Comparison of ENCODE assay signal across 8 cellular contexts in the genomic region with DNA sequence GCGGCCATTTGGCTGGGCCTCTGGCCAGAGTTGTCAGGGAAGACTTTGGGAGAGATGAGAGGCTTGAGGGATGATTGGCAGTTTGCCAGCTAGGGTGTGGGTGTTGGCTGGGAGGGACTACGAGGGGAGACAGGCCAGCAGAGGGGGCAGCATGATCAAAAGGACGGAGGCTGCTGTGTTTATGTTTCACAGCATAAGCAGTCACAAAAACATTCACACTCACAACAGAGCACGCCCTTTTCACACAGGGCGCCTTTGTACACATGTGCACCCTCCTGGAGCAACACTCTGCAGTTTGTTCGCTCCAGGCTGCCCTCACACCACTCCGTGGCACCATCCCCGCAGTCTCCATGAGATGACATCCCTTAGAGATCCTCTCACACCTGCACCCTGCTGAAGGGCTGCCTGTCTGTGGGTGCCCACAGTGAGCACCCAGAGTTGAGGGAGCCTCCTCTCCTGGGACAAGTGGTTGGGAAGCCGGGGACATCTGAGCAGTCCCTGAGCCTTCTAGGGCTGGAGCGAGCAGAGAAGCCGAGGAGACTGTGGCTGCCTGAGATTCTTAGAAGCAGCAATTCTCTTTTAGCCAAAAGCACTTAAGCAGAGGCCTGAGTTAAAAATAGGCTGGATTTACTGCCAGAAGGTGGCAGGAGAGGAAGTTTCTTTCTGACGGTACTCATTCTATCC. TPM values are rescaled to one million over a fixed set of nuclear protein-coding genes. Genes with fewer than 3 reads are reported as not detected.
DNase-seq lines count a peak whose midpoint lies in the region; ATAC-seq and TF ChIP-seq lines count a peak whose summit lies in the region.

No MANE protein-coding gene starts in this region.

- peaks cover 15 to 48% of the 10 kb centered on the region in 2 experiments for H3K27me3 ChIP-seq in mesenchymal stem cell (ENCODE audit: control insufficient read depth in 1 of 2, insufficient read depth in 1 of 2, low read length in 2 of 2)

- no peak overlapping the region for H4K8ac ChIP-seq in mesenchymal stem cell (ENCODE audit: low read length)

- H3K4ac ChIP-seq in mesenchymal stem cell (ENCODE audit: low read depth in 1 of 2, low read length in 2 of 2), result no peak overlapping the region

- ATAC-seq in HG02759 (IDR thresholded peaks at IDR 0.05; ENCODE audit: unreplicated experiment), result no peak

- H3K4me2 ChIP-seq in mesenchymal stem cell (ENCODE audit: low read length, poor library complexity, severe bottlenecking), result no peak overlapping the region

- no peak overlapping the region for H2BK5ac ChIP-seq in mesenchymal stem cell (ENCODE audit: low read depth, low read length, poor library complexity, severe bottlenecking)

- H3K36me3 ChIP-seq in mesenchymal stem cell (ENCODE audit: control insufficient read depth in 1 of 2, insufficient read depth in 2 of 2, low read depth in 1 of 2, low read length in 2 of 2), result no peaks in the 10 kb centered on the region

- H3K18ac ChIP-seq in mesenchymal stem cell (ENCODE audit: low read depth in 1 of 2, low read length in 2 of 2), result no peak overlapping the region

- H3K79me1 ChIP-seq in mesenchymal stem cell (replicated peaks; ENCODE audit: low read length, poor library complexity, severe bottlenecking), result no peaks in the 10 kb centered on the region

- DNase-seq in AG20443 (ENCODE audit: low spot score) (peak; percentile 46), HCEC 1CT (peak; percentile 43), NOMO-1 treated with DMSO at 0.1 percent for 48 hours (lab: John Stamatoyannopoulos, UW; ENCODE audit: unreplicated experiment) (peak; percentile 62), choroid plexus epithelial cell (ENCODE audit: low read depth) (peak; percentile 76), mesenchymal stem cell (peak; percentile 61), epidermal melanocyte (ENCODE audit: insufficient read length, low spot score) (no peak), GM20000 (ENCODE audit: low spot score) (no peak)

- peaks cover 10% of the 10 kb centered on the region for H3K4me1 ChIP-seq in mesenchymal stem cell (ENCODE audit: control insufficient read depth, insufficient read depth, low read depth, low read length)

- H2AFZ ChIP-seq in mesenchymal stem cell (ENCODE audit: low read depth, low read length), result no peak overlapping the region

- H2BK120ac ChIP-seq in mesenchymal stem cell (ENCODE audit: low read depth, low read length), result no peak overlapping the region

- H3K23ac ChIP-seq in mesenchymal stem cell (ENCODE audit: low read length in 2 of 2), result no peak overlapping the region

- H4K91ac ChIP-seq in mesenchymal stem cell (ENCODE audit: low read length), result peak overlapping the region; percentile 4

- no peak overlapping the region for H3K14ac ChIP-seq in mesenchymal stem cell (ENCODE audit: low read length in 2 of 2)

- H3K4me3 ChIP-seq in choroid plexus epithelial cell (ENCODE audit: low read depth, low read length) (no peak overlapping the region), mesenchymal stem cell (ENCODE audit: insufficient read depth in 1 of 2, low read depth in 1 of 2, low read length in 2 of 2) (peak overlapping the region in 1 of 2 experiments; percentile 40)

- no peak overlapping the region for H2BK12ac ChIP-seq in mesenchymal stem cell (ENCODE audit: low read length in 2 of 2)

- no peak overlapping the region for H2BK15ac ChIP-seq in mesenchymal stem cell (ENCODE audit: low read depth, poor library complexity, severe bottlenecking)

- no peak overlapping the region for H3K27ac ChIP-seq in mesenchymal stem cell (ENCODE audit: low read length, poor library complexity, severe bottlenecking)

- 40% methylated on average over 11 of the region's 12 CpGs for WGBS in mesenchymal stem cell

- H3K9ac ChIP-seq in mesenchymal stem cell (ENCODE audit: low read length), result no peak overlapping the region

- H3K9me3 ChIP-seq in mesenchymal stem cell (ENCODE audit: control insufficient read depth, low read length), result no peaks in the 10 kb centered on the region

- TF ChIP-seq CTCF in choroid plexus epithelial cell (conservative IDR thresholded peaks at IDR 0.05; ENCODE audit: low read depth, low read length) (peak; percentile 69), GM20000 (IDR thresholded peaks at IDR 0.05; ENCODE audit: extremely low read depth, missing control alignments) (no peak)

- no peak overlapping the region for H2AK5ac ChIP-seq in mesenchymal stem cell (ENCODE audit: low read length, severe bottlenecking)

RNA-seq across cellular contexts. Expression of gene EFNA3, which starts 15.4 kb away (rescaled TPM):
- 0.95 TPM for polyA plus RNA-seq in mesenchymal stem cell (2013, experiment 1 of 2)
- 1.3 TPM for polyA plus RNA-seq in mesenchymal stem cell (2013, experiment 2 of 2)

RNA-seq across cellular contexts. Expression of gene EFNA4, which starts 30.5 kb away (rescaled TPM):
- 14.2 TPM for polyA plus RNA-seq in mesenchymal stem cell (2013, experiment 1 of 2)
- 14.3 TPM for polyA plus RNA-seq in mesenchymal stem cell (2013, experiment 2 of 2)

RNA-seq across cellular contexts. Expression of gene EFNA1, which starts 33.6 kb away (rescaled TPM):
- polyA plus RNA-seq in mesenchymal stem cell (2013, experiment 1 of 2), result 0.62 TPM
- 0.53 TPM for polyA plus RNA-seq in mesenchymal stem cell (2013, experiment 2 of 2)

RNA-seq across cellular contexts. Expression of gene SLC50A1, which starts 41.6 kb away (rescaled TPM):
- polyA plus RNA-seq in mesenchymal stem cell (2013, experiment 1 of 2), result 41.0 TPM
- 42.4 TPM for polyA plus RNA-seq in mesenchymal stem cell (2013, experiment 2 of 2)

RNA-seq across cellular contexts. Expression of gene ADAM15, which starts 43.0 kb away (rescaled TPM):
- 32.8 TPM for polyA plus RNA-seq in mesenchymal stem cell (2013, experiment 1 of 2)
- 32.9 TPM for polyA plus RNA-seq in mesenchymal stem cell (2013, experiment 2 of 2)

Comparison
In these comparisons a context has a peak if more than half of its experiments do, and no peak if none do; other contexts are left out.
1. DNase-seq: peak in AG20443 (single experiment), HCEC 1CT (single experiment), NOMO-1 treated with DMSO at 0.1 percent for 48 hours (single experiment), choroid plexus epithelial cell (single experiment) and mesenchymal stem cell (single experiment); none in epidermal melanocyte (single experiment) and GM20000 (single experiment).